Comparison of ENCODE assay signal across 22 cellular contexts in the genomic region with DNA sequence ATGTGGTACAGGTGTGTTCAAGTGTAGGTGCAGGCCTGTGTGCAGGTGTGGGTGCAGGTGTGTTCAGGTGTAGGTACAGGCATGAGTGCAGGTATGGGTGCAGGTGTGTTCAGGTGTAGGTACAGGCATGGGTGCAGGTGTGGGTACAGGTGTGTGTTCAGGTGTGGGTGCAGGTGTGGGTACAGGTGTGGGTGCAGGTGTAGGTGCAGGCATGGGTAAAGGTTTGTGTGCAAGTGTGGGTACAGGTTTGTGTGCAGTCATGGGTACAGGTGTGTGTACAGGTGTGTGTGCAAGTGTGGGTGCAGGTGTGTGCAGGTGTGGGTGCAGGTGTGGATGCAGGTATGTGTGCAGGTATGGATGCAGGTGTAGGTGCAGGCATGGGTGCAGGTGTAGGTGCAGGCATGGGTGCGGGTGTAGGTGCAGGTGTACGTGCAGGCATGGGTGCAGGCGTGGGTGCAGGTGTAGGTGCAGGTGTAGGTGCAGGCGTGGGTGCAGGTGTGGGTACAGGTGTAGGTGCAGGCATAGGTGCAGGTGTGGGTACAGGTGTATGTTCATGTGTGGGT.
"Had no signal": no experiment of that assay in that cellular context is flagged by ENCODE, and none has a peak within 500 bp of the region (broad histone marks: within the 10 kb centered on the region; RNA-seq: fewer than 3 reads in every experiment).

No MANE protein-coding gene starts in this region.

- H3K27ac ChIP-seq: cardiac muscle cell, foreskin keratinocyte, left lung, prostate gland, stomach, testis, upper lobe of right lung had no signal

- H3K27ac Mint-ChIP-seq: activated B cell treated with CpG ODN at 0.5 μM for 24 hours; activated CD4-positive, alpha-beta T cell treated with anti-CD3 and anti-CD28 coated beads, Interleukin-2, amount 10 ng/mL, durations not matched to agents 24 days and 14 days; activated CD8-positive, alpha-beta T cell treated with anti-CD3 and anti-CD28 coated beads for 36 hours; activated naive CD8-positive, alpha-beta T cell treated with anti-CD3 and anti-CD28 coated beads, Interleukin-2, amount 10 ng/mL, durations not matched to agents 7 days and 5 days; activated T-helper 17 cell treated with anti-CD3 and anti-CD28 coated beads, Interleukin-2, amount 50 U/mL, for 72 hours; effector memory CD8-positive, alpha-beta T cell had no signal

- H3K4me1 Mint-ChIP-seq: activated CD4-positive, alpha-beta T cell treated with anti-CD3 and anti-CD28 coated beads, Interleukin-2, amount 10 ng/mL, durations not matched to agents 24 days and 14 days; activated T-helper 17 cell treated with anti-CD3 and anti-CD28 coated beads, Interleukin-2, amount 50 U/mL, for 72 hours had no signal

- H3K36me3 ChIP-seq: cardiac muscle cell, prostate gland had no signal

- DNase-seq: activated B cell treated with CpG ODN at 0.5 μM for 24 hours; activated CD4-positive, alpha-beta T cell treated with anti-CD3 and anti-CD28 coated beads, Interleukin-2, amount 10 ng/mL, durations not matched to agents 24 days and 14 days; activated CD8-positive, alpha-beta T cell treated with anti-CD3 and anti-CD28 coated beads for 36 hours; activated naive CD4-positive, alpha-beta T cell; activated naive CD8-positive, alpha-beta T cell treated with anti-CD3 and anti-CD28 coated beads, Interleukin-2, amount 10 ng/mL, durations not matched to agents 7 days and 5 days; activated T-cell treated with anti-CD3 and anti-CD28 coated beads, Interleukin-2, amount 50 U/mL, for 1 hour; amygdala; dermis blood vessel endothelial cell; effector memory CD8-positive, alpha-beta T cell; hypothalamus; islet precursor cell; stimulated activated CD4-positive, alpha-beta T cell treated with anti-CD3 and anti-CD28 coated beads, Interleukin-4, amount 100 ng/mL, for 1 hour; stomach; testis; upper lobe of right lung had no signal

- H3K9me3 ChIP-seq: left lung, prostate gland, stomach, testis, upper lobe of right lung had no signal

- ATAC-seq: activated CD8-positive, alpha-beta T cell treated with anti-CD3 and anti-CD28 coated beads for 36 hours; activated T-helper 17 cell treated with anti-CD3 and anti-CD28 coated beads, Interleukin-2, amount 50 U/mL, for 72 hours; effector memory CD8-positive, alpha-beta T cell; foreskin keratinocyte; left lung; right cardiac atrium; upper lobe of right lung had no signal

- H3K4me2 ChIP-seq: smooth muscle cell had no signal

- H3K27me3 Mint-ChIP-seq: activated B cell treated with CpG ODN at 0.5 μM for 24 hours; activated CD4-positive, alpha-beta T cell treated with anti-CD3 and anti-CD28 coated beads, Interleukin-2, amount 10 ng/mL, durations not matched to agents 24 days and 14 days; activated CD8-positive, alpha-beta T cell treated with anti-CD3 and anti-CD28 coated beads for 36 hours had no signal

- H3K4me3 ChIP-seq: cardiac muscle cell, left lung, prostate gland, smooth muscle cell, stomach, testis, upper lobe of right lung had no signal

- H3K27me3 ChIP-seq: cardiac muscle cell, foreskin keratinocyte, left lung, stomach, testis, upper lobe of right lung had no signal

- H3K36me3 Mint-ChIP-seq: activated naive CD8-positive, alpha-beta T cell treated with anti-CD3 and anti-CD28 coated beads, Interleukin-2, amount 10 ng/mL, durations not matched to agents 7 days and 5 days had no signal

- H3K9me3 Mint-ChIP-seq: activated B cell treated with CpG ODN at 0.5 μM for 24 hours; activated CD4-positive, alpha-beta T cell treated with anti-CD3 and anti-CD28 coated beads, Interleukin-2, amount 10 ng/mL, durations not matched to agents 24 days and 14 days; activated CD8-positive, alpha-beta T cell treated with anti-CD3 and anti-CD28 coated beads for 36 hours; activated naive CD8-positive, alpha-beta T cell treated with anti-CD3 and anti-CD28 coated beads, Interleukin-2, amount 10 ng/mL, durations not matched to agents 7 days and 5 days; activated T-helper 17 cell treated with anti-CD3 and anti-CD28 coated beads, Interleukin-2, amount 50 U/mL, for 72 hours; effector memory CD8-positive, alpha-beta T cell had no signal

- H3K4me3 Mint-ChIP-seq: activated B cell treated with CpG ODN at 0.5 μM for 24 hours; activated CD4-positive, alpha-beta T cell treated with anti-CD3 and anti-CD28 coated beads, Interleukin-2, amount 10 ng/mL, durations not matched to agents 24 days and 14 days; activated CD8-positive, alpha-beta T cell treated with anti-CD3 and anti-CD28 coated beads for 36 hours; activated naive CD8-positive, alpha-beta T cell treated with anti-CD3 and anti-CD28 coated beads, Interleukin-2, amount 10 ng/mL, durations not matched to agents 7 days and 5 days; activated T-helper 17 cell treated with anti-CD3 and anti-CD28 coated beads, Interleukin-2, amount 50 U/mL, for 72 hours; effector memory CD8-positive, alpha-beta T cell had no signal

- H3K4me1 ChIP-seq: foreskin keratinocyte, left lung, prostate gland, testis, upper lobe of right lung had no signal
